In genomic region chr19:3047307-3048189, GRCh38 we compare ENCODE assay signal across 9 cellular contexts. TPM values are rescaled to one million over a fixed set of nuclear protein-coding genes. Genes with fewer than 3 reads are reported as not detected.
DNase-seq lines count a peak whose midpoint lies in the region; ATAC-seq and TF ChIP-seq lines count a peak whose summit lies in the region.
"Had no signal": no experiment of that assay in that cellular context is flagged by ENCODE, and none has a peak within 500 bp of the region (broad histone marks: within the 10 kb centered on the region; RNA-seq: fewer than 3 reads in every experiment).

No MANE protein-coding gene starts in this region.

- no peaks in the 10 kb centered on the region for H3K27me3 ChIP-seq in testis

- peaks cover 0 to 1% (median 0%) of the 10 kb centered on the region in 3 donors for H3K27me3 Mint-ChIP-seq in naive B cell

- peaks cover 18 to 28% (median 18%) of the 10 kb centered on the region in 3 donors for H3K4me1 Mint-ChIP-seq in naive B cell

- H3K36me3 ChIP-seq in testis (ENCODE audit: low read depth, missing control alignments), result no peaks in the 10 kb centered on the region

- TF ChIP-seq POLR2A in erythroblast (IDR thresholded peaks at IDR 0.05; ENCODE audit: low read length) (peak; percentile 79), testis (IDR thresholded peaks at IDR 0.05) (no peak)

- DNase-seq in SIG-M5 treated with dmso at 0.1 percent for 504 hours (lab: John Stamatoyannopoulos, UW; ENCODE audit: unreplicated experiment), result peak; percentile 57
- DNase-seq in SIG-M5 (lab: John Stamatoyannopoulos, UW), result no peak
- DNase-seq in NCI-H69 (lab: John Stamatoyannopoulos, UW), result peak; percentile 98
- peak; percentile 73 for DNase-seq in activated CD8-positive, alpha-beta memory T cell treated with anti-CD3 and anti-CD28 coated beads, Interleukin-2, amount 50 U/mL, for 48 hours
- peak; percentile 97 to 98 for DNase-seq in erythroblast (lab: John Stamatoyannopoulos, UW)
- DNase-seq in naive B cell, result peak; percentile 50
- peak; percentile 92 for DNase-seq in testis

- peak overlapping the region; percentile 79 to 99 (median 90) for H3K4me3 Mint-ChIP-seq in naive B cell

- peaks cover 11% of the 10 kb centered on the region for H3K4me1 ChIP-seq in testis

- H3K36me3 Mint-ChIP-seq in naive B cell, result no peaks in the 10 kb centered on the region

- intact Hi-C loops in testis (cut with DNase I; ENCODE audit: low total_unique reads), result no loop called here

- TF ChIP-seq CTCF in testis (IDR thresholded peaks at IDR 0.05), result no peak

- peak overlapping the region; percentile 15 to 39 for H3K4me3 ChIP-seq in testis

- ATAC-seq in naive B cell (ENCODE audit: low read depth in 2 of 2) (peak; percentile 84 to 87), GM21526 (IDR thresholded peaks at IDR 0.05; ENCODE audit: low FRiP score, unreplicated experiment) (no peak)

- 7 to 17% methylated on average over 18 to 42 of the region's 44 CpGs for WGBS in testis, 2 donors

- H3K27ac ChIP-seq in testis, result peak overlapping the region; percentile 59 to 86
- H3K27ac ChIP-seq: C4-2B had no signal

- H3K27ac Mint-ChIP-seq in naive B cell, result peak overlapping the region in 5 of 6 donors; percentile 48 to 98 (median 84)

- H3K9me3 ChIP-seq in testis, result no peaks in the 10 kb centered on the region

- H3K9me3 Mint-ChIP-seq in naive B cell, result no peaks in the 10 kb centered on the region

RNA-seq across cellular contexts. Expression of gene TLE5, which starts 14.7 kb away (rescaled TPM):
- 100 to 1,000 TPM; 294 to 651 (median 379) TPM for polyA plus RNA-seq in naive B cell (ENCODE audit: low read depth in 6 of 6)
- 100 to 1,000 TPM; 354 to 539 TPM for total RNA-seq in testis
- polyA plus RNA-seq in testis (ENCODE audit: insufficient read depth, low read depth, low replicate concordance), result 314 TPM

RNA-seq across cellular contexts. Expression of gene TLE2, which starts 18.5 kb away (rescaled TPM):
- polyA plus RNA-seq in naive B cell (ENCODE audit: low read depth in 6 of 6) (1 to 10 TPM in 4 of 6 donors, under 1 TPM in 1, not detected in 1; 0.84 to 2.3 (median 1.9) TPM), testis (ENCODE audit: insufficient read depth, low read depth, low replicate concordance) (30.2 TPM)
- total RNA-seq in testis, result 10 to 100 TPM; 70.5 to 76.6 TPM

RNA-seq across cellular contexts. Expression of gene GNA11, which starts 46.6 kb away (rescaled TPM):
- 1 to 10 TPM in 2 of 6 donors, under 1 TPM in 3, not detected in 1; 0.23 to 1.2 (median 0.99) TPM for polyA plus RNA-seq in naive B cell (ENCODE audit: low read depth in 6 of 6)
- 100 to 1,000 TPM; 113 to 122 TPM for total RNA-seq in testis
- polyA plus RNA-seq in testis (ENCODE audit: insufficient read depth, low read depth, low replicate concordance), result 125 TPM

Comparison
In these comparisons a context has a peak if more than half of its experiments do, and no peak if none do; other contexts are left out.
1. RNA of gene GNA11, which starts 46.6 kb away (polyA plus RNA-seq): 125 TPM in testis (single experiment); 0.23 to 1.2 TPM in naive B cell; every median in the first group is over 10 times any median in the second.